ENCODE assay signal across 8 cellular contexts in genomic region chr7:4642468-4643203, GRCh38. TPM values are rescaled to one million over a fixed set of nuclear protein-coding genes. Genes with fewer than 3 reads are reported as not detected.
DNase-seq lines count a peak whose midpoint lies in the region; ATAC-seq and TF ChIP-seq lines count a peak whose summit lies in the region.

No MANE protein-coding gene starts in this region.

- H3K36me3 ChIP-seq in ACC112 (ENCODE audit: insufficient read depth, low read length), result no peaks in the 10 kb centered on the region
- H3K36me3 ChIP-seq in mesodermal cell (ENCODE audit: control insufficient read depth, insufficient read depth, low read length), result no peaks in the 10 kb centered on the region

- H3K27ac ChIP-seq in ACC112 (ENCODE audit: low read depth, low read length) (peak overlapping the region; percentile 85), HL-60 (replicated peaks) (peak overlapping the region; percentile 92), mesodermal cell (ENCODE audit: low read depth, low read length, severe bottlenecking) (peak overlapping the region; percentile 91)

- H3K27me3 Mint-ChIP-seq in brain, result no peaks in the 10 kb centered on the region

- peak overlapping the region; percentile 76 to 96 (median 90) for H3K27ac Mint-ChIP-seq in brain

- no peak for ATAC-seq in GM19324 (IDR thresholded peaks at IDR 0.05; ENCODE audit: low FRiP score, unreplicated experiment)

- H3K79me2 ChIP-seq in ACC112 (ENCODE audit: control insufficient read depth, insufficient read depth, low read length, unreplicated experiment), result no peaks in the 10 kb centered on the region

- peak overlapping the region; percentile 96 for H2AFZ ChIP-seq in ACC112 (ENCODE audit: low read length, unreplicated experiment)

- DNase-seq in HL-60 (ENCODE audit: low read depth in 1 of 2, low spot score in 1 of 2) (no peak), NCI-H187 treated with DMSO at 0.1 percent for 48 hours (lab: John Stamatoyannopoulos, UW) (no peak), DMS53 treated with DMSO at 0.1 percent for 48 hours (lab: John Stamatoyannopoulos, UW; ENCODE audit: unreplicated experiment) (no peak), GOT3 (lab: John Stamatoyannopoulos, UW) (no peak)

- H3K4me3 ChIP-seq in ACC112 (ENCODE audit: low read depth, low read length) (peak overlapping the region; percentile 94), HL-60 (replicated peaks; ENCODE audit: insufficient read depth, low read length) (peak overlapping the region; percentile 54), mesodermal cell (ENCODE audit: extremely low read depth, insufficient read depth, low read length, poor library complexity, severe bottlenecking) (peak overlapping the region; percentile 53)

- H3K9me3 Mint-ChIP-seq in brain, result peaks cover 0 to 7% (median 3%) of the 10 kb centered on the region in 5 experiments

- H3K4me1 Mint-ChIP-seq in brain, result peaks cover 10% of the 10 kb centered on the region

- H3K27me3 ChIP-seq in ACC112 (ENCODE audit: insufficient read depth, low read length) (no peaks in the 10 kb centered on the region), HL-60 (ENCODE audit: insufficient read depth, poor library complexity, severe bottlenecking) (no peaks in the 10 kb centered on the region)

- TF ChIP-seq CTCF in HL-60 (IDR thresholded peaks at IDR 0.05; ENCODE audit: insufficient read depth, low read length) (no peak), brain (conservative IDR thresholded peaks at IDR 0.05) (no peak)

- H3K36me3 Mint-ChIP-seq in brain, result no peaks in the 10 kb centered on the region

- H3K9me3 ChIP-seq in mesodermal cell (ENCODE audit: control insufficient read depth, low read length), result peaks cover 13% of the 10 kb centered on the region

- peak overlapping the region; percentile 76 to 92 (median 91) for H3K4me3 Mint-ChIP-seq in brain

- H3K4me1 ChIP-seq in ACC112 (ENCODE audit: control insufficient read depth, insufficient read depth, low read length, unreplicated experiment) (no peaks in the 10 kb centered on the region), mesodermal cell (ENCODE audit: control insufficient read depth, insufficient read depth, low read length, poor library complexity, severe bottlenecking) (no peaks in the 10 kb centered on the region)

- 80 to 91% methylated on average over 11 to 16 of the region's 20 CpGs for WGBS in mesodermal cell (ENCODE audit: insufficient coverage in 2 of 2), 2 experiments

RNA-seq across cellular contexts. Expression of gene FOXK1, which starts 39.5 kb away (rescaled TPM):
- 8.0 TPM for polyA plus RNA-seq in brain (ENCODE audit: insufficient read depth, low read depth, low replicate concordance)
- polyA plus RNA-seq in mesodermal cell (2013, experiment 1 of 2), result 15.0 TPM
- polyA plus RNA-seq in mesodermal cell (2013, experiment 2 of 2), result 11.8 TPM
